In genomic region chr9:95772320-95773060, GRCh38 we compare ENCODE assay signal across 9 cellular contexts.
DNase-seq lines count a peak whose midpoint lies in the region; ATAC-seq and TF ChIP-seq lines count a peak whose summit lies in the region.
"Had no signal": no experiment of that assay in that cellular context is flagged by ENCODE, and none has a peak within 500 bp of the region (broad histone marks: within the 10 kb centered on the region; RNA-seq: fewer than 3 reads in every experiment).

No MANE protein-coding gene starts in this region.

- no peak overlapping the region for H3K4me3 ChIP-seq in Jurkat, Clone E6-1 (ENCODE audit: low read length)
- H3K4me3 ChIP-seq in astrocyte of the spinal cord (ENCODE audit: low read depth, low read length) (no peak overlapping the region), suprapubic skin (no peak overlapping the region)

- in situ Hi-C loops in astrocyte of the spinal cord (cut with HindIII; ENCODE audit: low sequenced_read_pairs) = no loop called here

- peak; percentile 95 for ATAC-seq in left colon

- peak overlapping the region; percentile 7 for H3K27ac ChIP-seq in suprapubic skin

- TF ChIP-seq POLR2A in suprapubic skin (IDR thresholded peaks at IDR 0.05) = no peak

- no peaks in the 10 kb centered on the region for H3K27me3 ChIP-seq in suprapubic skin

- H3K9me3 ChIP-seq in suprapubic skin = no peaks in the 10 kb centered on the region

- peak; percentile 37 for DNase-seq in Jurkat, Clone E6-1 (ENCODE audit: low read depth, low spot score)
- DNase-seq in astrocyte of the spinal cord (ENCODE audit: low read depth, low spot score) (peak; percentile 81), left colon (peak; percentile 75 to 87), suprapubic skin (ENCODE audit: low spot score in 2 of 2) (no peak), DMS 273 (lab: John Stamatoyannopoulos, UW; ENCODE audit: unreplicated experiment) (no peak), HUDEP-2 (lab: John Stamatoyannopoulos, UW; ENCODE audit: unreplicated experiment in 76 of 76) (no peak), globus pallidus (ENCODE audit: low spot score) (no peak)
- DNase-seq in stimulated activated CD4-positive, alpha-beta T cell treated with anti-CD3 and anti-CD28 coated beads, Interleukin-2, amount 100 ng/mL, for 48 hours = no peak
- DNase-seq: NCI-H2171 had no signal

- TF ChIP-seq CTCF in astrocyte of the spinal cord (IDR thresholded peaks at IDR 0.05; ENCODE audit: low read depth, low read length) (no peak), suprapubic skin (IDR thresholded peaks at IDR 0.05) (no peak)

- no peak for TF ChIP-seq EP300 in suprapubic skin (IDR thresholded peaks at IDR 0.05)

- H3K36me3 ChIP-seq in suprapubic skin = no peaks in the 10 kb centered on the region

- peaks cover 17% of the 10 kb centered on the region for H3K4me1 ChIP-seq in suprapubic skin

- 63% methylated on average over 25 of the region's 30 CpGs for WGBS in suprapubic skin

- intact Hi-C loops in left colon (cut with DNase I, micrococcal nuclease) = loop anchor here in 1 of 2 donors (5.0 kb wide), 1 partner anchor 105 kb away; the partner anchor contains the start of gene ERCC6L2

Comparison
In these comparisons a context has a peak if more than half of its experiments do, and no peak if none do; other contexts are left out.
1. DNase-seq: peak in Jurkat, Clone E6-1 (single experiment), astrocyte of the spinal cord (single experiment) and left colon (2 of 2); none in suprapubic skin (0 of 2), DMS 273 (single experiment), HUDEP-2 (0 of 76), globus pallidus (single experiment) and stimulated activated CD4-positive, alpha-beta T cell treated with anti-CD3 and anti-CD28 coated beads, Interleukin-2, amount 100 ng/mL, for 48 hours (0 of 2).